In the genomic region with DNA sequence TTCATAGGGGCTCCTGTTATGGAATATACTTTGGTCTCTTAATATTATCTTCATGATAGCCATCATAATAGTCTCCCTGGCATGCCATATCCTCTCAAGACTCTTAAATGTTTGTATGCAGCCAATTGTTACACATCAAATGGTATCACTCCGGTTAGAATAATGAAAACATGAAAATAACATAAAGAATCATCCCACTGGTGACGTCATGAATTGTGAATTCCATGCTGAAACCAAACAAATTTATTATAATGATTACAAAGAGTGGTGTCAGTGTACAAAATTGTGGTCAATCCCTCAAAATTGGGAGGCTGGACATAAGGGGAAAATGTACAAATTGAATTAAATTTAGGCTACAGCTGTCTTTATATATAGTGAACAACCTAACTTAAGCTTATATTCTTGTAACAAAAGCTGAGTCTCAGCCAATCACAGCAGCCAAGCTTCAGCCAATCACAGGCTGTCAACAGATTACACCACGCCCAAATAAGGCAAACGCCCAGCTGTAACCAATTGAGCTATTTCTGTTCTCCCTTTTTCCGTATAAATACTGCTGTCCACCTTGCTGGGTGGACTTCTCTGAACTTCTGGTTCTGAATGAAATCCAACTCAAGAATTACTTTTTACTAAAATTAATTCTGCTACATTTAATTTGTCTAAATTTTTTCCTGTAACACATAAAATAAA, we compare ENCODE assay signal across 21 cellular contexts.
DNase-seq lines count a peak whose midpoint lies in the region; ATAC-seq, FAIRE-seq and TF ChIP-seq lines count a peak whose summit lies in the region.
"Had no signal": no experiment of that assay in that cellular context is flagged by ENCODE, and none has a peak within 500 bp of the region (broad histone marks: within the 10 kb centered on the region; RNA-seq: fewer than 3 reads in every experiment).

No MANE protein-coding gene starts in this region.

- peaks cover 0 to 7% of the 10 kb centered on the region in 2 donors for H3K9me3 Mint-ChIP-seq in stimulated activated naive CD8-positive, alpha-beta T cell treated with anti-CD3 and anti-CD28 coated beads, Interleukin-15, amount 100 ng/mL, for 72 hours

- no peaks in the 10 kb centered on the region for H3K79me2 ChIP-seq in GM12878 (ENCODE audit: control insufficient read depth, insufficient read depth, low read length)

- no peak overlapping the region for H3K4me2 ChIP-seq in GM12878 (ENCODE audit: control insufficient read depth, insufficient read depth)
- H3K4me2 ChIP-seq: A549, GM23338 had no signal

- no peak overlapping the region for H3K27ac Mint-ChIP-seq in stimulated activated naive CD8-positive, alpha-beta T cell treated with anti-CD3 and anti-CD28 coated beads, Interleukin-15, amount 100 ng/mL, for 72 hours
- H3K27ac Mint-ChIP-seq: CD4-positive, alpha-beta memory T cell; GM23338 had no signal

- no peak for TF ChIP-seq RAD21 in GM12878 (IDR thresholded peaks at IDR 0.05; ENCODE audit: insufficient read depth, low read depth, low read length)

- DNase-seq in BE2C (peak; percentile 9), GM12878 (ENCODE audit: low read depth, low spot score) (no peak), DMS 273 treated with DMSO at 0.1 percent for 48 hours (lab: John Stamatoyannopoulos, UW) (no peak)
- no peak for DNase-seq in stimulated activated naive CD8-positive, alpha-beta T cell treated with anti-CD3 and anti-CD28 coated beads, Interleukin-15, amount 100 ng/mL, for 72 hours
- DNase-seq: 8988T; ACHN; AML-193; C1 segment of cervical spinal cord; Calu3; CD4-positive, alpha-beta memory T cell; COR-L47; DMS153; DND-41 had no signal

- FAIRE-seq in GM12878 (lab: Jason Lieb, UNC): no peak
- FAIRE-seq: A549, G401.6, GM19239, H54 had no signal

- H3K4me1 Mint-ChIP-seq in stimulated activated naive CD8-positive, alpha-beta T cell treated with anti-CD3 and anti-CD28 coated beads, Interleukin-15, amount 100 ng/mL, for 72 hours: no peaks in the 10 kb centered on the region
- H3K4me1 Mint-ChIP-seq: CD4-positive, alpha-beta memory T cell; GM23338 had no signal

- intact Hi-C loops in GM12878 (cut with micrococcal nuclease; ENCODE audit: unreplicated experiment): no loop called here

- H3K27me3 ChIP-seq in BE2C: no peaks in the 10 kb centered on the region
- no peaks in the 10 kb centered on the region; a peak in 1 of 4 replicates for H3K27me3 ChIP-seq in GM12878 (replicated peaks in 1 of 2; ENCODE audit: control insufficient read depth in 2 of 2, insufficient read depth in 2 of 2, low read length in 1 of 2)

- BruUV-seq in GM12878 (replicated peaks; lab: Mats Ljungman, UMichigan): no TSS peak

- no peak overlapping the region for H3K4me3 Mint-ChIP-seq in stimulated activated naive CD8-positive, alpha-beta T cell treated with anti-CD3 and anti-CD28 coated beads, Interleukin-15, amount 100 ng/mL, for 72 hours
- H3K4me3 Mint-ChIP-seq: CD4-positive, alpha-beta memory T cell; GM23338 had no signal

- TF ChIP-seq CTCF in BE2C (IDR thresholded peaks at IDR 0.05; ENCODE audit: low read depth, low read length) (no peak), HEK293 (tag by site-specific recombination; IDR thresholded peaks at IDR 0.05) (no peak), GM12878 (IDR thresholded peaks at IDR 0.05 in 2 of 3, conservative IDR thresholded peaks at IDR 0.05 in 1 of 3; ENCODE audit: control insufficient read depth in 2 of 3, extremely low read depth in 1 of 3, insufficient read depth in 1 of 3, low read depth in 3 of 3, low read length in 3 of 3) (no peak)

- peaks cover 7% of the 10 kb centered on the region for H3K27me3 Mint-ChIP-seq in stimulated activated naive CD8-positive, alpha-beta T cell treated with anti-CD3 and anti-CD28 coated beads, Interleukin-15, amount 100 ng/mL, for 72 hours

- no peak overlapping the region for H3K9ac ChIP-seq in GM12878 (ENCODE audit: control insufficient read depth, insufficient read depth, low read length)

- in situ Hi-C loops in GM12878 (cut with MboI): no loop called here

- H4K20me1 ChIP-seq in GM12878 (ENCODE audit: control insufficient read depth, insufficient read depth): no peaks in the 10 kb centered on the region

- SMC1A ChIA-PET in GM12878 (lab: Charles Lee; ENCODE audit: uncharacterized antibody, unreplicated experiment): no interaction called here

- CTCF ChIA-PET in HEK293 (lab: Yijun Ruan, JAX): interaction anchor here (0.6 to 1.5 kb wide), 3 partner anchors 12 to 125 kb away, joined by 3 to 7 read pairs (median 3); no protein-coding TSS in a partner anchor
- CTCF ChIA-PET in GM12878 (lab: Yijun Ruan, JAX): interaction anchor here (1.0 to 1.2 kb wide), 3 partner anchors 12 to 705 kb away, joined by 3 to 4 read pairs (median 4); no protein-coding TSS in a partner anchor

- H3K4me3 ChIP-seq in BE2C (ENCODE audit: low read depth, low read length) (no peak overlapping the region), HEK293 (ENCODE audit: low read depth, low read length) (no peak overlapping the region), GM12878 (no peak overlapping the region)
- H3K4me3 ChIP-seq: A549, GM23338, HAP-1 had no signal

- POLR2A ChIA-PET in HEK293 (lab: Yijun Ruan, JAX) (no interaction called here), GM12878 (lab: Charles Lee) (no interaction called here)

- no peak for TF ChIP-seq POLR2A in GM12878 (IDR thresholded peaks at IDR 0.05; ENCODE audit: low read depth, low read length)

- ATAC-seq in GM12878 (no peak), GM21786 (IDR thresholded peaks at IDR 0.05; ENCODE audit: unreplicated experiment) (no peak)
- no peak for ATAC-seq in stimulated activated naive CD8-positive, alpha-beta T cell treated with anti-CD3 and anti-CD28 coated beads, Interleukin-15, amount 100 ng/mL, for 72 hours
- ATAC-seq: A549, GM23338 had no signal

- TF ChIP-seq EP300 in GM12878 (IDR thresholded peaks at IDR 0.05; ENCODE audit: borderline replicate concordance in 1 of 2, control insufficient read depth in 1 of 2, low read depth in 2 of 2, low read length in 2 of 2): no peak

- RAD21 ChIA-PET in GM12878 (lab: Charles Lee; ENCODE audit: unreplicated experiment): no interaction called here

- 7% methylated on average over 5 of the region's 5 CpGs for WGBS in GM12878 (ENCODE audit: insufficient coverage, insufficient replicate concordance, low lambda C conversion rate, missing lambda C conversion rate)

- H3K4me1 ChIP-seq in BE2C (no peaks in the 10 kb centered on the region), HEK293 (ENCODE audit: control insufficient read depth, insufficient read depth, low read length) (no peaks in the 10 kb centered on the region), GM12878 (ENCODE audit: control insufficient read depth, insufficient read depth, low read length) (no peaks in the 10 kb centered on the region)
- H3K4me1 ChIP-seq: A549, HAP-1 had no signal

- H3K36me3 ChIP-seq in BE2C (no peaks in the 10 kb centered on the region), HEK293 (ENCODE audit: control insufficient read depth in 2 of 2, insufficient read depth in 1 of 2, low read length in 2 of 2) (no peaks in the 10 kb centered on the region), GM12878 (ENCODE audit: control insufficient read depth in 2 of 2, insufficient read depth in 2 of 2, low read length in 1 of 2) (no peaks in the 10 kb centered on the region)
- H3K36me3 ChIP-seq: HAP-1 had no signal

- H2AFZ ChIP-seq in GM12878 (ENCODE audit: control insufficient read depth, low read depth, low read length): no peak overlapping the region
- H2AFZ ChIP-seq: GM23338 had no signal

- H3K27ac ChIP-seq in HEK293 (ENCODE audit: extremely low read depth, low read depth, low read length) (no peak overlapping the region), GM12878 (ENCODE audit: control insufficient read depth, insufficient read depth) (no peak overlapping the region)
- H3K27ac ChIP-seq: A549 had no signal

- no peaks in the 10 kb centered on the region for H3K9me3 ChIP-seq in BE2C
- H3K9me3 ChIP-seq in HEK293 (ENCODE audit: control insufficient read depth, insufficient read depth, low read depth, low read length): no peaks in the 10 kb centered on the region
- H3K9me3 ChIP-seq in GM12878 (replicated peaks; ENCODE audit: control insufficient read depth, insufficient read depth, low read length): no peaks in the 10 kb centered on the region
- H3K9me3 ChIP-seq: A549, HAP-1 had no signal

TF ChIP-seq in HEK293, 187 proteins besides CTCF, POLR2A, EP300 and RAD21 (continues in another document):
- TF ChIP-seq MYNN (tag by site-specific recombination; IDR thresholded peaks at IDR 0.05; ENCODE audit: borderline replicate concordance) (no peak), ZNF561 (tag by site-specific recombination; IDR thresholded peaks at IDR 0.05; ENCODE audit: borderline replicate concordance) (no peak), ZNF629 (tag by site-specific recombination; IDR thresholded peaks at IDR 0.05) (no peak)
- TF ChIP-seq, protein P1, sequence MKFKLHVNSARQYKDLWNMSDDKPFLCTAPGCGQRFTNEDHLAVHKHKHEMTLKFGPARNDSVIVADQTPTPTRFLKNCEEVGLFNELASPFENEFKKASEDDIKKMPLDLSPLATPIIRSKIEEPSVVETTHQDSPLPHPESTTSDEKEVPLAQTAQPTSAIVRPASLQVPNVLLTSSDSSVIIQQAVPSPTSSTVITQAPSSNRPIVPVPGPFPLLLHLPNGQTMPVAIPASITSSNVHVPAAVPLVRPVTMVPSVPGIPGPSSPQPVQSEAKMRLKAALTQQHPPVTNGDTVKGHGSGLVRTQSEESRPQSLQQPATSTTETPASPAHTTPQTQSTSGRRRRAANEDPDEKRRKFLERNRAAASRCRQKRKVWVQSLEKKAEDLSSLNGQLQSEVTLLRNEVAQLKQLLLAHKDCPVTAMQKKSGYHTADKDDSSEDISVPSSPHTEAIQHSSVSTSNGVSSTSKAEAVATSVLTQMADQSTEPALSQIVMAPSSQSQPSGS (tag by site-specific recombination; IDR thresholded peaks at IDR 0.05; ENCODE audit: low read depth): 0 out of 2 replicates have a peak, but pooled peaks have one; percentile 37

TF ChIP-seq in GM12878, 131 proteins besides CTCF, POLR2A, EP300 and RAD21:
- no peak for TF ChIP-seq SIX5 (IDR thresholded peaks at IDR 0.05; ENCODE audit: low read depth, low read length, severe bottlenecking)
- 0 out of 2 replicates have a peak, but pooled peaks have one; percentile 11 for TF ChIP-seq ATF7 (IDR thresholded peaks at IDR 0.05; ENCODE audit: low read depth)
